In genomic region chr1:210617306-210617705, GRCh38 we compare ENCODE assay signal across 20 cellular contexts.
DNase-seq lines count a peak whose midpoint lies in the region; ATAC-seq, FAIRE-seq and TF ChIP-seq lines count a peak whose summit lies in the region.
"Had no signal": no experiment of that assay in that cellular context is flagged by ENCODE, and none has a peak within 500 bp of the region (broad histone marks: within the 10 kb centered on the region; RNA-seq: fewer than 3 reads in every experiment).

No MANE protein-coding gene starts in this region.

- ATAC-seq in left lung = peak; percentile 39
- ATAC-seq: GM12878, HepG2 had no signal

- H3K9me3 ChIP-seq in adipocyte (ENCODE audit: control insufficient read depth, low read length) = no peaks in the 10 kb centered on the region
- no peaks in the 10 kb centered on the region for H3K9me3 ChIP-seq in left lung
- H3K9me3 ChIP-seq in hepatocyte (ENCODE audit: low read depth) = no peaks in the 10 kb centered on the region
- H3K9me3 ChIP-seq: BLaER1 had no signal

- TF ChIP-seq CTCF in D721Med (IDR thresholded peaks at IDR 0.05; ENCODE audit: insufficient read depth, missing control alignments) (no peak), left lung (IDR thresholded peaks at IDR 0.05) (no peak), hepatocyte (IDR thresholded peaks at IDR 0.05; ENCODE audit: poor library complexity) (no peak)

- no peaks in the 10 kb centered on the region for H3K27me3 Mint-ChIP-seq in activated naive CD4-positive, alpha-beta T cell treated with anti-CD3 and anti-CD28 coated beads, Interleukin-2, amount 10 ng/mL, durations not matched to agents 7 days and 5 days

- CTCF ChIA-PET in activated naive CD4-positive, alpha-beta T cell treated with anti-CD3 and anti-CD28 coated beads, Interleukin-2, amount 10 ng/mL, durations not matched to agents 7 days and 5 days (lab: Charles Lee) = interaction anchor here (1.0 kb wide), 1 partner anchor 22 kb away, joined by 4 read pairs; no protein-coding TSS in a partner anchor

- intact Hi-C loops in left lung (cut with DNase I) = no loop called here

- H3K27ac ChIP-seq in left lung = no peak overlapping the region
- no peak overlapping the region for H3K27ac ChIP-seq in hepatocyte
- H3K27ac ChIP-seq: BLaER1 had no signal

- WGBS in hepatocyte (ENCODE audit: low lambda C conversion rate, missing lambda C conversion rate) = 69% methylated on average over 1 of the region's 1 CpG

- H3K9me3 Mint-ChIP-seq in activated naive CD4-positive, alpha-beta T cell treated with anti-CD3 and anti-CD28 coated beads, Interleukin-2, amount 10 ng/mL, durations not matched to agents 7 days and 5 days = peaks cover 2% of the 10 kb centered on the region
- H3K9me3 Mint-ChIP-seq: H9 had no signal

- no peak overlapping the region for H3K4me2 ChIP-seq in hepatocyte
- H3K4me2 ChIP-seq: BLaER1 had no signal

- H4K20me1 ChIP-seq in hepatocyte (ENCODE audit: insufficient read depth, poor library complexity, severe bottlenecking) = no peaks in the 10 kb centered on the region
- H4K20me1 ChIP-seq: BLaER1 had no signal

- H3K36me3 ChIP-seq in adipocyte (ENCODE audit: control insufficient read depth, insufficient read depth, low read length, severe bottlenecking) (no peaks in the 10 kb centered on the region), left lung (no peaks in the 10 kb centered on the region), hepatocyte (replicated peaks; ENCODE audit: insufficient read depth, low read depth) (no peaks in the 10 kb centered on the region)
- H3K36me3 ChIP-seq: BLaER1 had no signal

- no peaks in the 10 kb centered on the region for H3K36me3 Mint-ChIP-seq in activated naive CD4-positive, alpha-beta T cell treated with anti-CD3 and anti-CD28 coated beads, Interleukin-2, amount 10 ng/mL, durations not matched to agents 7 days and 5 days
- H3K36me3 Mint-ChIP-seq: CD14-positive monocyte had no signal

- no peaks in the 10 kb centered on the region for H3K4me1 Mint-ChIP-seq in activated naive CD4-positive, alpha-beta T cell treated with anti-CD3 and anti-CD28 coated beads, Interleukin-2, amount 10 ng/mL, durations not matched to agents 7 days and 5 days
- H3K4me1 Mint-ChIP-seq: CD14-positive monocyte; CD4-positive, alpha-beta memory T cell had no signal

- H3K9ac ChIP-seq in adipocyte (ENCODE audit: low read length) = no peak overlapping the region
- H3K9ac ChIP-seq: BLaER1 had no signal

- no peaks in the 10 kb centered on the region for H3K79me2 ChIP-seq in hepatocyte

- no peak for DNase-seq in D721Med (ENCODE audit: insufficient read length, low spot score)
- DNase-seq in adipocyte (ENCODE audit: low read depth) = peak; percentile 67
- no peak for DNase-seq in left lung
- peak; percentile 20 for DNase-seq in stromal cell of bone marrow (ENCODE audit: low read depth)
- DNase-seq in hepatocyte (ENCODE audit: low spot score) = no peak
- no peak for DNase-seq in activated naive CD4-positive, alpha-beta T cell treated with anti-CD3 and anti-CD28 coated beads, Interleukin-2, amount 10 ng/mL, durations not matched to agents 7 days and 5 days
- no peak for DNase-seq in stimulated activated naive CD4-positive, alpha-beta T cell treated with Interleukin-2 at 50 U/mL for 16 hours (lab: John Stamatoyannopoulos, UW)
- DNase-seq in SHP77 (lab: John Stamatoyannopoulos, UW) = no peak
- DNase-seq: 8988T; CD4-positive, alpha-beta memory T cell; DMS 273 treated with DMSO at 0.1 percent for 48 hours; DMS53; DND-41; EL; H9 had no signal

- H3K4me3 ChIP-seq in adipocyte (ENCODE audit: low read length) = no peak overlapping the region
- H3K4me3 ChIP-seq in left lung = no peak overlapping the region
- no peak overlapping the region for H3K4me3 ChIP-seq in hepatocyte
- H3K4me3 ChIP-seq: BLaER1, GM12878 had no signal

- peaks cover 4% of the 10 kb centered on the region for H3K4me1 ChIP-seq in adipocyte (ENCODE audit: control insufficient read depth, insufficient read depth, low read length)
- H3K4me1 ChIP-seq in left lung = no peaks in the 10 kb centered on the region
- no peaks in the 10 kb centered on the region for H3K4me1 ChIP-seq in hepatocyte (ENCODE audit: insufficient read depth)
- H3K4me1 ChIP-seq: BLaER1 had no signal

- peak; percentile 11 for FAIRE-seq in D721Med (lab: Jason Lieb, UNC)
- FAIRE-seq: GM12878, H1, HepG2 had no signal

- no peak overlapping the region for H2AFZ ChIP-seq in hepatocyte

- H3K27ac Mint-ChIP-seq in activated naive CD4-positive, alpha-beta T cell treated with anti-CD3 and anti-CD28 coated beads, Interleukin-2, amount 10 ng/mL, durations not matched to agents 7 days and 5 days = no peak overlapping the region
- H3K27ac Mint-ChIP-seq: CD14-positive monocyte; CD4-positive, alpha-beta memory T cell; H9 had no signal

- H3K9me2 ChIP-seq in hepatocyte (replicated peaks; ENCODE audit: insufficient read depth) = no peaks in the 10 kb centered on the region

- H3K27me3 ChIP-seq in adipocyte (replicated peaks; ENCODE audit: control insufficient read depth, insufficient read depth, low read length) = no peaks in the 10 kb centered on the region
- H3K27me3 ChIP-seq in left lung = no peaks in the 10 kb centered on the region
- peaks cover 6% of the 10 kb centered on the region for H3K27me3 ChIP-seq in hepatocyte
- H3K27me3 ChIP-seq: BLaER1 had no signal

- no peak overlapping the region for H3K4me3 Mint-ChIP-seq in activated naive CD4-positive, alpha-beta T cell treated with anti-CD3 and anti-CD28 coated beads, Interleukin-2, amount 10 ng/mL, durations not matched to agents 7 days and 5 days
- H3K4me3 Mint-ChIP-seq: CD14-positive monocyte; CD4-positive, alpha-beta memory T cell; H9 had no signal

Comparison
In these comparisons a context has a peak if more than half of its experiments do, and no peak if none do; other contexts are left out.
1. DNase-seq: peak in adipocyte (single experiment) and stromal cell of bone marrow (single experiment); none in D721Med (single experiment), left lung (0 of 2), hepatocyte (single experiment), activated naive CD4-positive, alpha-beta T cell treated with anti-CD3 and anti-CD28 coated beads, Interleukin-2, amount 10 ng/mL, durations not matched to agents 7 days and 5 days (single experiment), stimulated activated naive CD4-positive, alpha-beta T cell treated with Interleukin-2 at 50 U/mL for 16 hours (single experiment) and SHP77 (0 of 2).